Comparison of ENCODE assay signal across 12 cellular contexts in the genomic region with DNA sequence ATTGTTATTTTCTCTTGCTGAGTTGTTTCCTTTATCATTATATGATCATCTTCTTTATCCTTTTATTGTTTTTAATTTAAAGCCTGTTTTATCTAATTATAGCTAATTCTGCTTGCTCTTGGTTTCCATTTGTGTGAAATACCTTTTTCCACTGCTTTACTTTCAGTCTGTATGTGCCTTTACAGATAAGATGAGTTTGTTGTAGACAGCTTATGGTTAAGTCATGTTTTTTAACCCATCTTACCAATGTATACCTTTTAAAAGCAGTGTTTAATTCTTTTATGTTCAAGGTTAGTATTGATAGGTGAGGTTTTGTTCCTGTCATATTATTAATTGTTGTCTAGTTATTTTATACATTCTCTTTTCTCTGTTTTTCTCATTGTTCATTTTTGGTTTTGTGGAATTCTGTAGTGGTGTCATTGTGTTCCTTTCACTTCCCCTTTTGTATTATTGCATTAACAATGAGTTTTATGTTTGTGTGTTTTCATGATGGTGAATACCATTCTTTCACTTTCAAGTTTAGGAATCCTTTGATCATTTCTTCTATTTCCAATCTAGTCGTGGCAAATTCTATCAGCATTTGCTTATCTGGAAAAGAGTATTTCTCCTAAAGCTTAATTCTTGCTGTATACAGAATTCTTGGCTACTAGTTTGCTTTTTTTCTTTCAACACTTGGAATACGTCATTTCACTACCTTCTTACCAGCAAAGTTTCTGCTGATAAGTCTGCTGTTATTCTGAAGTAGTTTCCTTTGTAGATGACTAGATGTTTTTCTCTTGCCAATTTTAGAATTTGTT. TPM values are rescaled to one million over a fixed set of nuclear protein-coding genes. Genes with fewer than 3 reads are reported as not detected.
A peak's percentile ranks its signal among the peaks of the same experiment; 100 is the strongest.
DNase-seq lines count a peak whose midpoint lies in the region; ATAC-seq and TF ChIP-seq lines count a peak whose summit lies in the region.
"Had no signal": no experiment of that assay in that cellular context is flagged by ENCODE, and none has a peak within 500 bp of the region (broad histone marks: within the 10 kb centered on the region; RNA-seq: fewer than 3 reads in every experiment).

No MANE protein-coding gene starts in this region.

- H2BK120ac ChIP-seq in mesenchymal stem cell (ENCODE audit: low read depth, low read length), result no peak overlapping the region

- no CpG with 5 or more reads among the region's 2 CpGs for WGBS in mesenchymal stem cell
- WGBS in body of pancreas, 2 donors, result 41 to 47% methylated on average over 2 of the region's 2 CpGs

- H3K4me2 ChIP-seq in mesenchymal stem cell (ENCODE audit: low read length, poor library complexity, severe bottlenecking), result no peak overlapping the region

- H3K4me1 ChIP-seq in mesenchymal stem cell (ENCODE audit: control insufficient read depth, insufficient read depth, low read depth, low read length) (no peaks in the 10 kb centered on the region), body of pancreas (no peaks in the 10 kb centered on the region)
- H3K4me1 ChIP-seq: SJCRH30 had no signal

- H3K27me3 ChIP-seq in mesenchymal stem cell (ENCODE audit: control insufficient read depth in 1 of 2, insufficient read depth in 1 of 2, low read length in 2 of 2), result no peaks in the 10 kb centered on the region
- no peaks in the 10 kb centered on the region for H3K27me3 ChIP-seq in body of pancreas
- H3K27me3 ChIP-seq: SJCRH30 had no signal

- no peaks in the 10 kb centered on the region for H3K36me3 Mint-ChIP-seq in naive B cell

- H3K9me3 ChIP-seq in mesenchymal stem cell (ENCODE audit: control insufficient read depth, low read length), result peaks cover 13% of the 10 kb centered on the region
- no peaks in the 10 kb centered on the region for H3K9me3 ChIP-seq in body of pancreas
- H3K9me3 ChIP-seq: SJCRH30 had no signal

- no peaks in the 10 kb centered on the region for H3K79me1 ChIP-seq in mesenchymal stem cell (replicated peaks; ENCODE audit: low read length, poor library complexity, severe bottlenecking)

- H3K27me3 Mint-ChIP-seq in naive B cell, result no peaks in the 10 kb centered on the region
- H3K27me3 Mint-ChIP-seq: activated CD4-positive, alpha-beta memory T cell treated with anti-CD3 and anti-CD28 coated beads, Interleukin-2, amount 10 ng/mL, durations not matched to agents 7 days and 5 days had no signal

- peak overlapping the region in 7 of 8 donors; percentile 10 to 70 (median 34) for H3K4me3 Mint-ChIP-seq in naive B cell
- H3K4me3 Mint-ChIP-seq: activated CD4-positive, alpha-beta memory T cell treated with anti-CD3 and anti-CD28 coated beads, Interleukin-2, amount 10 ng/mL, durations not matched to agents 7 days and 5 days had no signal

- H3K18ac ChIP-seq in mesenchymal stem cell (ENCODE audit: low read depth in 1 of 2, low read length in 2 of 2), result no peak overlapping the region

- no peak overlapping the region for H4K91ac ChIP-seq in mesenchymal stem cell (ENCODE audit: low read length)

- no peak overlapping the region for H2BK5ac ChIP-seq in mesenchymal stem cell (ENCODE audit: low read depth, low read length, poor library complexity, severe bottlenecking)

- no peak overlapping the region for H3K9ac ChIP-seq in mesenchymal stem cell (ENCODE audit: low read length)

- H2AFZ ChIP-seq in mesenchymal stem cell (ENCODE audit: low read depth, low read length), result no peak overlapping the region

- H4K8ac ChIP-seq in mesenchymal stem cell (ENCODE audit: low read length), result no peak overlapping the region

- H3K4me1 Mint-ChIP-seq in naive B cell, result peaks cover 18 to 31% (median 25%) of the 10 kb centered on the region in 3 donors
- H3K4me1 Mint-ChIP-seq: activated CD4-positive, alpha-beta memory T cell treated with anti-CD3 and anti-CD28 coated beads, Interleukin-2, amount 10 ng/mL, durations not matched to agents 7 days and 5 days had no signal

- no peak overlapping the region for H3K27ac ChIP-seq in mesenchymal stem cell (ENCODE audit: low read length, poor library complexity, severe bottlenecking)
- H3K27ac ChIP-seq in body of pancreas, result no peak overlapping the region
- H3K27ac ChIP-seq: SJCRH30 had no signal

- no peak overlapping the region for H3K4ac ChIP-seq in mesenchymal stem cell (ENCODE audit: low read depth in 1 of 2, low read length in 2 of 2)

- H3K9me3 Mint-ChIP-seq in naive B cell, result peaks cover 0 to 12% (median 4%) of the 10 kb centered on the region in 7 donors

- H3K4me3 ChIP-seq in mesenchymal stem cell (ENCODE audit: insufficient read depth in 1 of 2, low read depth in 1 of 2, low read length in 2 of 2), result no peak overlapping the region
- no peak overlapping the region for H3K4me3 ChIP-seq in body of pancreas
- H3K4me3 ChIP-seq: SJCRH30 had no signal

- DNase-seq in naive B cell, result peak; percentile 39
- DNase-seq in OCI-M2 (lab: John Stamatoyannopoulos, UW; ENCODE audit: unreplicated experiment), result no peak
- no peak for DNase-seq in mesenchymal stem cell
- DNase-seq in body of pancreas, result no peak
- DNase-seq: activated CD4-positive, alpha-beta memory T cell treated with anti-CD3 and anti-CD28 coated beads, Interleukin-2, amount 10 ng/mL, durations not matched to agents 7 days and 5 days; NCI-H2081 treated with DMSO at 0.1 percent for 48 hours; SJCRH30 had no signal

- H2AK5ac ChIP-seq in mesenchymal stem cell (ENCODE audit: low read length, severe bottlenecking), result no peak overlapping the region

- no peak overlapping the region for H2BK15ac ChIP-seq in mesenchymal stem cell (ENCODE audit: low read depth, poor library complexity, severe bottlenecking)

- peak overlapping the region; percentile 12 to 87 (median 72) for H3K27ac Mint-ChIP-seq in naive B cell
- H3K27ac Mint-ChIP-seq: activated CD4-positive, alpha-beta memory T cell treated with anti-CD3 and anti-CD28 coated beads, Interleukin-2, amount 10 ng/mL, durations not matched to agents 7 days and 5 days had no signal

- intact Hi-C loops in body of pancreas (cut with DNase I), result no loop called here

- TF ChIP-seq POLR2A in body of pancreas (IDR thresholded peaks at IDR 0.05), result no peak

- H2BK12ac ChIP-seq in mesenchymal stem cell (ENCODE audit: low read length in 2 of 2), result no peak overlapping the region

- H3K14ac ChIP-seq in mesenchymal stem cell (ENCODE audit: low read length in 2 of 2), result no peak overlapping the region

- no peak overlapping the region for H3K23ac ChIP-seq in mesenchymal stem cell (ENCODE audit: low read length in 2 of 2)

- peak; percentile 87 for ATAC-seq in GM19023 (IDR thresholded peaks at IDR 0.05; ENCODE audit: unreplicated experiment)
- peak; percentile 95 for ATAC-seq in GM21737 (IDR thresholded peaks at IDR 0.05; ENCODE audit: unreplicated experiment)
- ATAC-seq in HG03280 (IDR thresholded peaks at IDR 0.05; ENCODE audit: unreplicated experiment), result peak; percentile 78
- peak; percentile 87 to 95 for ATAC-seq in naive B cell (ENCODE audit: low read depth in 2 of 2)
- ATAC-seq in body of pancreas, result no peak

- TF ChIP-seq CTCF in body of pancreas (IDR thresholded peaks at IDR 0.05), result no peak

- no peaks in the 10 kb centered on the region for H3K36me3 ChIP-seq in mesenchymal stem cell (ENCODE audit: control insufficient read depth in 1 of 2, insufficient read depth in 2 of 2, low read depth in 1 of 2, low read length in 2 of 2)
- no peaks in the 10 kb centered on the region for H3K36me3 ChIP-seq in body of pancreas (replicated peaks in 1 of 2; ENCODE audit: insufficient read depth in 1 of 2, low read depth in 2 of 2)
- H3K36me3 ChIP-seq: SJCRH30 had no signal

RNA-seq across cellular contexts. Expression of gene OR5AN1, which starts 21.8 kb away (rescaled TPM):
- polyA plus RNA-seq in naive B cell (ENCODE audit: low read depth in 6 of 6), result not detected
- polyA plus RNA-seq in mesenchymal stem cell (2013, experiment 1 of 2), result not detected
- polyA plus RNA-seq in mesenchymal stem cell (2013, experiment 2 of 2), result not detected
- not detected for total RNA-seq in body of pancreas
- total RNA-seq: activated CD4-positive, alpha-beta memory T cell treated with anti-CD3 and anti-CD28 coated beads, Interleukin-2, amount 10 ng/mL, durations not matched to agents 7 days and 5 days; SJCRH30; skeletal muscle tissue had no signal
- polyA plus RNA-seq: adipose tissue had no signal

RNA-seq across cellular contexts. Expression of gene OR5A2, which starts 45.8 kb away (rescaled TPM):
- polyA plus RNA-seq in naive B cell (ENCODE audit: low read depth in 6 of 6), result not detected
- polyA plus RNA-seq in mesenchymal stem cell (2013, experiment 1 of 2), result not detected
- not detected for polyA plus RNA-seq in mesenchymal stem cell (2013, experiment 2 of 2)
- not detected for total RNA-seq in body of pancreas
- total RNA-seq: activated CD4-positive, alpha-beta memory T cell treated with anti-CD3 and anti-CD28 coated beads, Interleukin-2, amount 10 ng/mL, durations not matched to agents 7 days and 5 days; SJCRH30; skeletal muscle tissue had no signal

RNA-seq across cellular contexts. Expression of gene OR5A1, which starts 55.8 kb away (rescaled TPM):
- polyA plus RNA-seq in naive B cell (ENCODE audit: low read depth in 6 of 6), result not detected
- not detected for polyA plus RNA-seq in mesenchymal stem cell (2013, experiment 1 of 2)
- not detected for polyA plus RNA-seq in mesenchymal stem cell (2013, experiment 2 of 2)
- not detected for total RNA-seq in body of pancreas
- total RNA-seq: activated CD4-positive, alpha-beta memory T cell treated with anti-CD3 and anti-CD28 coated beads, Interleukin-2, amount 10 ng/mL, durations not matched to agents 7 days and 5 days; SJCRH30; skeletal muscle tissue had no signal
- polyA plus RNA-seq: adipose tissue had no signal
